26 cellular contexts compared by ENCODE assay signal in the genomic region with DNA sequence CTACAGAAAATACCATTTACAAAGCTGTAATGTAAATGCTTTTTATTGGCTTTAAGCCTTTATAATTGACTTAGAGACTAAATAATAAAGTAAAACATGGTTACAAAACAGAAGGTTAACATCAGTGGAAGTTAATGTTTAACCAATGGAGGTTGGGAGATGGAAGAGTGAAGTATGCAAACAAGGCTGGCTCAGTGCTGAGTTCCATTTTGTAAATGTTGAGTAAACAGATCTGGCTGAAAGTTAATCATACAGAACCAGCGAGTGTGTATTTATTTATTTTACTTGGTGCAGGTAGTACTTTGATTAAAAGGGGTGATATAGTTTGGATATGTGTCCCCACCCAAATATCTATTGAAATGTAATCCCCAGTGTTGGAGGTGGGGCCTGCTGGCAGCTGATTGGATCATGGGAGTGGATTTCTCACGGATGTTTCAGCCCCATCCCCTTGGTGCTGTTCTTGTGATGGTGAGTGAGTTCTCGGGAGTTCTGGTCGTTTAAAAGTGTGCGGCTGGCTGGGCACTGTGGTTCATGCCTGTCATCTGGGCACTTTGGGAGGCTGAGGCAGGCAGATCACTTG.
A peak's percentile ranks its signal among the peaks of the same experiment; 100 is the strongest.
DNase-seq lines count a peak whose midpoint lies in the region; TF ChIP-seq lines count a peak whose summit lies in the region.
"Had no signal": no experiment of that assay in that cellular context is flagged by ENCODE, and none has a peak within 500 bp of the region (broad histone marks: within the 10 kb centered on the region; RNA-seq: fewer than 3 reads in every experiment).

No MANE protein-coding gene starts in this region.

- H3K27me3 Mint-ChIP-seq in nephron (ENCODE audit: low read depth): peaks cover 29% of the 10 kb centered on the region
- H3K27me3 Mint-ChIP-seq: T-cell had no signal

- no peak overlapping the region for H3K4me3 ChIP-seq in hepatocyte
- H3K4me3 ChIP-seq in tibial artery: no peak overlapping the region
- H3K4me3 ChIP-seq: adrenal gland, body of pancreas, dorsolateral prefrontal cortex, gastroesophageal sphincter, sigmoid colon, SJCRH30 had no signal

- no peak overlapping the region for H3K4me3 Mint-ChIP-seq in nephron
- H3K4me3 Mint-ChIP-seq: T-cell had no signal

- H3K9me3 Mint-ChIP-seq in nephron: peaks cover 30% of the 10 kb centered on the region

- no peak overlapping the region for H2AFZ ChIP-seq in hepatocyte

- peak overlapping the region; percentile 6 for H3K4me2 ChIP-seq in hepatocyte

- H3K36me3 ChIP-seq in hepatocyte (replicated peaks; ENCODE audit: insufficient read depth, low read depth): no peaks in the 10 kb centered on the region
- no peaks in the 10 kb centered on the region for H3K36me3 ChIP-seq in tibial artery
- H3K36me3 ChIP-seq: adrenal gland, gastroesophageal sphincter, sigmoid colon, SJCRH30 had no signal

- H3K4me1 ChIP-seq in hepatocyte (ENCODE audit: insufficient read depth) (no peaks in the 10 kb centered on the region), tibial artery (no peaks in the 10 kb centered on the region)
- H3K4me1 ChIP-seq: adrenal gland, gastroesophageal sphincter, sigmoid colon, SJCRH30 had no signal

- intact Hi-C loops in tibial artery (cut with DNase I; ENCODE audit: low total_unique reads): no loop called here

- peak overlapping the region; percentile 11 for H3K27ac ChIP-seq in hepatocyte
- no peak overlapping the region for H3K27ac ChIP-seq in tibial artery
- H3K27ac ChIP-seq: adrenal gland, body of pancreas, dorsolateral prefrontal cortex, gastroesophageal sphincter, sigmoid colon, SJCRH30 had no signal

- H3K36me3 Mint-ChIP-seq in nephron (ENCODE audit: low read depth): peaks cover 15% of the 10 kb centered on the region
- H3K36me3 Mint-ChIP-seq: T-cell had no signal

- peak; percentile 64 for DNase-seq in COLO668 (lab: John Stamatoyannopoulos, UW; ENCODE audit: unreplicated experiment)
- peak; percentile 41 for DNase-seq in NCI-H510A (lab: John Stamatoyannopoulos, UW)
- peak; percentile 69 for DNase-seq in hepatocyte (ENCODE audit: low spot score)
- no peak for DNase-seq in tibial artery
- no peak for DNase-seq in germinal center (ENCODE audit: low spot score)
- DNase-seq in DMS114 treated with DMSO at 0.1 percent for 48 hours (lab: John Stamatoyannopoulos, UW; ENCODE audit: unreplicated experiment): no peak
- DNase-seq in NCI-H2196 (lab: John Stamatoyannopoulos, UW; ENCODE audit: unreplicated experiment): no peak
- DNase-seq: ACHN; activated CD4-positive, alpha-beta T cell treated with anti-CD3 and anti-CD28 coated beads, Interleukin-2, amount 50 U/mL, for 48 hours; activated CD4-positive, CD25-positive, alpha-beta regulatory T cell; activated naive CD4-positive, alpha-beta T cell treated with Interleukin-2 at 50 U/mL for 16 hours; adrenal gland; dorsolateral prefrontal cortex; islet precursor cell; KBM-7; mammary epithelial cell; MM.1S; NCI-H2029 treated with DMSO at 0.1 percent for 48 hours; NCI-H524; sigmoid colon; SJCRH30; stimulated activated naive CD8-positive, alpha-beta T cell treated with anti-CD3 and anti-CD28 coated beads, Interleukin-15, Interleukin-2, amounts not matched to agents 100 U/mL and 50 U/mL, for 24 hours; T-cell had no signal

- no peaks in the 10 kb centered on the region for H3K4me1 Mint-ChIP-seq in nephron
- H3K4me1 Mint-ChIP-seq: T-cell had no signal

- TF ChIP-seq CTCF in hepatocyte (IDR thresholded peaks at IDR 0.05; ENCODE audit: poor library complexity) (no peak), nephron (IDR thresholded peaks at IDR 0.05; ENCODE audit: unreplicated experiment in 3 of 3) (no peak), tibial artery (IDR thresholded peaks at IDR 0.05) (no peak)

- H4K20me1 ChIP-seq in hepatocyte (ENCODE audit: insufficient read depth, poor library complexity, severe bottlenecking): no peaks in the 10 kb centered on the region

- H3K9me2 ChIP-seq in hepatocyte (replicated peaks; ENCODE audit: insufficient read depth): no peaks in the 10 kb centered on the region

- WGBS in hepatocyte (ENCODE audit: low lambda C conversion rate, missing lambda C conversion rate): 53% methylated on average over 5 of the region's 5 CpGs

- H3K79me2 ChIP-seq in hepatocyte: no peaks in the 10 kb centered on the region

- H3K9me3 ChIP-seq in hepatocyte (ENCODE audit: low read depth) (no peaks in the 10 kb centered on the region), tibial artery (peaks cover 0 to 5% (median 4%) of the 10 kb centered on the region in 3 donors)
- H3K9me3 ChIP-seq: adrenal gland, SJCRH30 had no signal

- H3K27me3 ChIP-seq in hepatocyte (no peaks in the 10 kb centered on the region), tibial artery (no peaks in the 10 kb centered on the region)
- H3K27me3 ChIP-seq: adrenal gland, body of pancreas, sigmoid colon, SJCRH30 had no signal

- H3K27ac Mint-ChIP-seq in nephron: peak overlapping the region; percentile 48 to 91 (median 58)
- H3K27ac Mint-ChIP-seq: T-cell had no signal

Comparison
In these comparisons a context has a peak if more than half of its experiments do, and no peak if none do; other contexts are left out.
1. DNase-seq: peak in COLO668 (single experiment), NCI-H510A (single experiment) and hepatocyte (single experiment); none in tibial artery (0 of 2), germinal center (single experiment), DMS114 treated with DMSO at 0.1 percent for 48 hours (single experiment) and NCI-H2196 (single experiment).